Comparison of ENCODE assay signal across 17 cellular contexts in the genomic region with DNA sequence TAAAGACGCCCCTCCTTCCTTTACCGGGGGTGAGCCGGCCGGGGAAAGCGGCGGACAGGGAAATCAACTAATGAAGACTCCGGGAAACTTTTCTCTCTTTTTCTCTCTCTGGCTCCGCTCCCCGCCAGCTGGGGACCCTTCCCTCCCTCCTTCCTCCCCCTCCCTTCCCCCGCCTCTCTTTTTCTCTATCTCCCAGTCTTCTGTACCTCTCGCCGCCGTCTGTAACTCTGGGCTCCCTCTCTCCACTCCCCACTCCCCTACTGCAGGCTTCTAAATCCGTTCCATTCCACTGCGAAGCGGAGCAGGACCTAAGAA. TPM values are rescaled to one million over a fixed set of nuclear protein-coding genes. Genes with fewer than 3 reads are reported as not detected.
DNase-seq lines count a peak whose midpoint lies in the region; ATAC-seq and TF ChIP-seq lines count a peak whose summit lies in the region.
"Had no signal": no experiment of that assay in that cellular context is flagged by ENCODE, and none has a peak within 500 bp of the region (broad histone marks: within the 10 kb centered on the region; RNA-seq: fewer than 3 reads in every experiment).

No MANE protein-coding gene starts in this region.

- H3K27me3 ChIP-seq in CD8-positive, alpha-beta memory T cell (ENCODE audit: insufficient read depth, low read length, poor library complexity, severe bottlenecking): peaks cover 94% of the 10 kb centered on the region
- H3K27me3 ChIP-seq in OCI-LY3 (ENCODE audit: low read depth, low read length) (peaks cover 28% of the 10 kb centered on the region), iPS-20b (ENCODE audit: insufficient read depth, low read length) (peaks cover 100% of the 10 kb centered on the region), smooth muscle cell (ENCODE audit: low read depth) (peaks cover 100% of the 10 kb centered on the region), suprapubic skin (peaks cover 84% of the 10 kb centered on the region)

- peaks cover 87 to 97% of the 10 kb centered on the region in 2 donors for H3K27me3 Mint-ChIP-seq in CD8-positive, alpha-beta memory T cell

- POLR2A ChIA-PET in CD8-positive, alpha-beta memory T cell (lab: Charles Lee): no interaction called here

- peak overlapping the region in 1 of 8 donors; percentile 37 for H3K27ac Mint-ChIP-seq in CD8-positive, alpha-beta memory T cell

- H3K36me3 ChIP-seq in CD8-positive, alpha-beta memory T cell (ENCODE audit: insufficient read depth, low read length): no peaks in the 10 kb centered on the region
- H3K36me3 ChIP-seq in OCI-LY3 (replicated peaks; ENCODE audit: low read depth, low read length): no peaks in the 10 kb centered on the region
- no peaks in the 10 kb centered on the region for H3K36me3 ChIP-seq in iPS-20b (ENCODE audit: insufficient read depth, low read depth, low read length)
- H3K36me3 ChIP-seq in smooth muscle cell (ENCODE audit: low read depth): no peaks in the 10 kb centered on the region
- no peaks in the 10 kb centered on the region for H3K36me3 ChIP-seq in suprapubic skin

- TF ChIP-seq CTCF in OCI-LY3 (IDR thresholded peaks at IDR 0.05; ENCODE audit: low read depth, low read length) (no peak), smooth muscle cell (IDR thresholded peaks at IDR 0.05; ENCODE audit: borderline replicate concordance, insufficient read depth, poor library complexity, severe bottlenecking) (no peak), suprapubic skin (IDR thresholded peaks at IDR 0.05) (no peak)

- DNase-seq in CD8-positive, alpha-beta memory T cell: no peak
- DNase-seq in smooth muscle cell (lab: John Stamatoyannopoulos, UW; ENCODE audit: unreplicated experiment) (no peak), COR-L47 (lab: John Stamatoyannopoulos, UW) (no peak), suprapubic skin (ENCODE audit: low spot score in 2 of 2) (no peak), DMS 273 treated with DMSO at 0.1 percent for 48 hours (lab: John Stamatoyannopoulos, UW) (no peak)
- DNase-seq: activated CD8-positive, alpha-beta memory T cell treated with anti-CD3 and anti-CD28 coated beads, Interleukin-2, amount 50 U/mL, for 4 hours; cortex of kidney; mucosa of descending colon; NCI-H2029 treated with DMSO at 0.1 percent for 48 hours; NCI-H82; right cardiac atrium; SHP77 treated with DMSO at 0.1 percent for 48 hours had no signal

- peaks cover 0 to 1% (median 0%) of the 10 kb centered on the region in 5 donors for H3K9me3 Mint-ChIP-seq in CD8-positive, alpha-beta memory T cell

- peak overlapping the region; percentile 47 for H3K4me2 ChIP-seq in OCI-LY3 (ENCODE audit: low read length)
- H3K4me2 ChIP-seq in smooth muscle cell: peak overlapping the region; percentile 63

- H3K4me3 ChIP-seq in CD8-positive, alpha-beta memory T cell (ENCODE audit: low read length): no peak overlapping the region
- H3K4me3 ChIP-seq in OCI-LY3 (ENCODE audit: low read length) (peak overlapping the region; percentile 40), iPS-20b (ENCODE audit: low read length) (peak overlapping the region; percentile 22; the same call in 1 of the 2 replicates), smooth muscle cell (peak overlapping the region; percentile 30), suprapubic skin (no peak overlapping the region)
- H3K4me3 ChIP-seq: mucosa of descending colon had no signal

- TF ChIP-seq POLR2A in suprapubic skin (IDR thresholded peaks at IDR 0.05): no peak

- CTCF ChIA-PET in CD8-positive, alpha-beta memory T cell (lab: Charles Lee): no interaction called here

- no peak overlapping the region for H3K27ac ChIP-seq in CD8-positive, alpha-beta memory T cell (ENCODE audit: low read depth, low read length)
- H3K27ac ChIP-seq in OCI-LY3 (ENCODE audit: low read length) (no peak overlapping the region), iPS-20b (ENCODE audit: low read length) (no peak overlapping the region), smooth muscle cell (ENCODE audit: low read depth) (no peak overlapping the region), suprapubic skin (no peak overlapping the region)
- H3K27ac ChIP-seq: VCaP had no signal

- no peaks in the 10 kb centered on the region for H3K9me3 ChIP-seq in CD8-positive, alpha-beta memory T cell (ENCODE audit: low read length)
- H3K9me3 ChIP-seq in OCI-LY3 (ENCODE audit: insufficient read depth, low read length): no peaks in the 10 kb centered on the region
- peaks cover 6% of the 10 kb centered on the region; the same call in 1 of the 2 replicates for H3K9me3 ChIP-seq in iPS-20b (ENCODE audit: insufficient read depth, low read depth, low read length)
- no peaks in the 10 kb centered on the region for H3K9me3 ChIP-seq in smooth muscle cell (replicated peaks; ENCODE audit: low read depth)
- no peaks in the 10 kb centered on the region for H3K9me3 ChIP-seq in suprapubic skin
- H3K9me3 ChIP-seq: mucosa of descending colon had no signal

- no peak for TF ChIP-seq EP300 in suprapubic skin (IDR thresholded peaks at IDR 0.05)

- peaks cover 32 to 48% (median 33%) of the 10 kb centered on the region in 3 donors for H3K4me1 Mint-ChIP-seq in CD8-positive, alpha-beta memory T cell

- H3K4me3 Mint-ChIP-seq in CD8-positive, alpha-beta memory T cell: peak overlapping the region in 6 of 7 donors; percentile 14 to 77 (median 60)

- peaks cover 24% of the 10 kb centered on the region for H3K4me1 ChIP-seq in CD8-positive, alpha-beta memory T cell (ENCODE audit: insufficient read depth, low read length)
- H3K4me1 ChIP-seq in OCI-LY3 (ENCODE audit: low read length): peaks cover 3% of the 10 kb centered on the region; the same call in 1 of the 2 replicates
- no peaks in the 10 kb centered on the region for H3K4me1 ChIP-seq in iPS-20b (ENCODE audit: insufficient read depth, low read length)
- H3K4me1 ChIP-seq in smooth muscle cell (ENCODE audit: low read depth): no peaks in the 10 kb centered on the region
- H3K4me1 ChIP-seq in suprapubic skin: peaks cover 6% of the 10 kb centered on the region

- H3F3A ChIP-seq in smooth muscle cell (ENCODE audit: low read depth): no peaks in the 10 kb centered on the region

- H2AFZ ChIP-seq in OCI-LY3 (ENCODE audit: low read depth, low read length) (no peak overlapping the region; the same call in 1 of the 2 replicates), smooth muscle cell (ENCODE audit: low read depth) (peak overlapping the region; percentile 68)

- H3K79me2 ChIP-seq in OCI-LY3 (ENCODE audit: low read length) (no peaks in the 10 kb centered on the region), smooth muscle cell (ENCODE audit: low read depth) (no peaks in the 10 kb centered on the region)

- 3% methylated on average over 12 of the region's 16 CpGs for WGBS in smooth muscle cell (ENCODE audit: low lambda C conversion rate)
- WGBS in suprapubic skin: 54% methylated on average over 16 of the region's 16 CpGs

- no peak overlapping the region for H3K9ac ChIP-seq in OCI-LY3 (ENCODE audit: low read length)
- H3K9ac ChIP-seq in iPS-20b (ENCODE audit: low read depth, low read length): no peak overlapping the region
- H3K9ac ChIP-seq in smooth muscle cell (ENCODE audit: low read depth): no peak overlapping the region

- H3K36me3 Mint-ChIP-seq in CD8-positive, alpha-beta memory T cell: peaks cover 0 to 1% (median 0%) of the 10 kb centered on the region in 3 donors

- no peaks in the 10 kb centered on the region for H4K20me1 ChIP-seq in OCI-LY3 (ENCODE audit: insufficient read depth, low read length)
- no peaks in the 10 kb centered on the region for H4K20me1 ChIP-seq in smooth muscle cell (ENCODE audit: low read depth)

- no peak for ATAC-seq in GM19467 (IDR thresholded peaks at IDR 0.05; ENCODE audit: unreplicated experiment)
- ATAC-seq: mucosa of descending colon, right cardiac atrium had no signal

RNA-seq across cellular contexts. Expression of a gene that starts 6.9 kb away (rescaled TPM):
- total RNA-seq in CD8-positive, alpha-beta memory T cell: not detected
- not detected for polyA plus RNA-seq in CD8-positive, alpha-beta memory T cell
- total RNA-seq in smooth muscle cell (0.27 and 0.72 TPM in 2 replicates), suprapubic skin (1 to 10 TPM; 3.1 to 3.7 (median 3.5) TPM)
- polyA plus RNA-seq in smooth muscle cell: 0.23 and 0.25 TPM in 2 replicates
- total RNA-seq: mucosa of descending colon, right cardiac atrium, temporal lobe had no signal
- polyA plus RNA-seq: right cardiac atrium had no signal

RNA-seq across cellular contexts. Expression of a gene that starts 8.7 kb away (rescaled TPM):
- total RNA-seq in CD8-positive, alpha-beta memory T cell: not detected
- polyA plus RNA-seq in CD8-positive, alpha-beta memory T cell: not detected
- not detected in 2 replicates for total RNA-seq in smooth muscle cell
- 0.43 and 0.51 TPM in 2 replicates for polyA plus RNA-seq in smooth muscle cell
- total RNA-seq in suprapubic skin: 10 to 100 TPM in 2 of 4 donors, 1 to 10 TPM in 2; 1.4 to 15.7 (median 10.7) TPM
- total RNA-seq: mucosa of descending colon, right cardiac atrium, temporal lobe had no signal
- polyA plus RNA-seq: right cardiac atrium had no signal

RNA-seq across cellular contexts. Expression of a gene that starts 11.3 kb away (rescaled TPM):
- total RNA-seq in CD8-positive, alpha-beta memory T cell: not detected
- polyA plus RNA-seq in CD8-positive, alpha-beta memory T cell: not detected
- total RNA-seq in smooth muscle cell (not detected in 2 replicates), suprapubic skin (1 to 10 TPM; 3.7 to 6.8 (median 4.7) TPM)
- polyA plus RNA-seq in smooth muscle cell: 0.32 TPM in 1 of 2 replicates, not detected in the other
- total RNA-seq: mucosa of descending colon, right cardiac atrium, temporal lobe had no signal
- polyA plus RNA-seq: right cardiac atrium had no signal

RNA-seq across cellular contexts. Expression of a gene that starts 18.9 kb away (rescaled TPM):
- total RNA-seq in CD8-positive, alpha-beta memory T cell: not detected
- not detected for polyA plus RNA-seq in CD8-positive, alpha-beta memory T cell
- total RNA-seq in smooth muscle cell: not detected in 2 replicates
- polyA plus RNA-seq in smooth muscle cell: 0.66 and 0.67 TPM in 2 replicates
- total RNA-seq in suprapubic skin: 10 to 100 TPM in 3 of 4 donors, 1 to 10 TPM in 1; 8.8 to 24.7 (median 13.3) TPM
- total RNA-seq: mucosa of descending colon, right cardiac atrium, temporal lobe had no signal
- polyA plus RNA-seq: right cardiac atrium had no signal

RNA-seq across cellular contexts. Expression of a gene that starts 27.4 kb away (rescaled TPM):
- not detected for total RNA-seq in CD8-positive, alpha-beta memory T cell
- polyA plus RNA-seq in CD8-positive, alpha-beta memory T cell: not detected
- total RNA-seq in smooth muscle cell (2.4 and 3.6 TPM in 2 replicates), suprapubic skin (10 to 100 TPM in 2 of 4 donors, 1 to 10 TPM in 2; 5.3 to 16.7 (median 10.2) TPM)
- polyA plus RNA-seq in smooth muscle cell: 2.2 and 5.0 TPM in 2 replicates
- total RNA-seq: mucosa of descending colon, right cardiac atrium, temporal lobe had no signal
- polyA plus RNA-seq: right cardiac atrium had no signal

Comparison
In these comparisons a context has a peak if more than half of its experiments do, and no peak if none do; other contexts are left out.
1. H3K4me3 ChIP-seq: peak in OCI-LY3 (single experiment), iPS-20b (single experiment) and smooth muscle cell (single experiment); none in CD8-positive, alpha-beta memory T cell (single experiment) and suprapubic skin (single experiment).